8 cellular contexts compared by ENCODE assay signal in genomic region chr5:6377121-6377520, GRCh38.
DNase-seq lines count a peak whose midpoint lies in the region; ATAC-seq and TF ChIP-seq lines count a peak whose summit lies in the region.

No MANE protein-coding gene starts in this region.

- H3K27ac Mint-ChIP-seq in T-helper 1 cell treated with Interleukin-12 subunit alpha and Interleukin-12 subunit beta and Interleukin-4 antibody, amounts not matched to agents 30 μg/mL and 1 μg/mL, for 36 hours = peak overlapping the region; percentile 98

- no peak for DNase-seq in GM06990 (ENCODE audit: extremely low read depth, insufficient read length)
- peak; percentile 9 for DNase-seq in fibroblast of pulmonary artery (ENCODE audit: low read depth)
- no peak for DNase-seq in retinal pigment epithelial cell (ENCODE audit: low read depth)
- no peak for DNase-seq in NCI-H524 (lab: John Stamatoyannopoulos, UW)
- no peak for DNase-seq in NCI-H1436 treated with DMSO at 0.1 percent for 48 hours (lab: John Stamatoyannopoulos, UW)
- no peak for DNase-seq in stimulated activated CD4-positive, alpha-beta T cell treated with anti-CD3 and anti-CD28 coated beads, Interleukin-4, amount 100 ng/mL, for 1 hour

- peak overlapping the region; percentile 95 for H3K4me3 ChIP-seq in GM06990 (replicated peaks; ENCODE audit: low read depth, low read length)
- peak overlapping the region; percentile 98 for H3K4me3 ChIP-seq in fibroblast of pulmonary artery (replicated peaks; ENCODE audit: low read depth, low read length)
- H3K4me3 ChIP-seq in retinal pigment epithelial cell (ENCODE audit: low read length) = peak overlapping the region; percentile 93

- peaks cover 61% of the 10 kb centered on the region for H3K36me3 Mint-ChIP-seq in T-helper 1 cell treated with Interleukin-12 subunit alpha and Interleukin-12 subunit beta and Interleukin-4 antibody, amounts not matched to agents 30 μg/mL and 1 μg/mL, for 36 hours (ENCODE audit: low read depth)

- H3K27me3 Mint-ChIP-seq in T-helper 1 cell treated with Interleukin-12 subunit alpha and Interleukin-12 subunit beta and Interleukin-4 antibody, amounts not matched to agents 30 μg/mL and 1 μg/mL, for 36 hours (ENCODE audit: low read depth) = no peaks in the 10 kb centered on the region

- no peak for ATAC-seq in GM19395 (IDR thresholded peaks at IDR 0.05; ENCODE audit: unreplicated experiment)

- H3K9me3 Mint-ChIP-seq in T-helper 1 cell treated with Interleukin-12 subunit alpha and Interleukin-12 subunit beta and Interleukin-4 antibody, amounts not matched to agents 30 μg/mL and 1 μg/mL, for 36 hours = no peaks in the 10 kb centered on the region

- TF ChIP-seq CTCF in GM06990 (IDR thresholded peaks at IDR 0.05; ENCODE audit: insufficient read depth, low read length, poor library complexity, severe bottlenecking) (no peak), fibroblast of pulmonary artery (IDR thresholded peaks at IDR 0.05; ENCODE audit: low read length, missing control alignments) (no peak), retinal pigment epithelial cell (conservative IDR thresholded peaks at IDR 0.05; ENCODE audit: low read depth, low read length) (no peak)

- H3K4me3 Mint-ChIP-seq in T-helper 1 cell treated with Interleukin-12 subunit alpha and Interleukin-12 subunit beta and Interleukin-4 antibody, amounts not matched to agents 30 μg/mL and 1 μg/mL, for 36 hours = peak overlapping the region; percentile 99

- H3K27me3 ChIP-seq in GM06990 (replicated peaks; ENCODE audit: control insufficient read depth, insufficient read depth, low read length) = no peaks in the 10 kb centered on the region

- H3K36me3 ChIP-seq in GM06990 (ENCODE audit: control insufficient read depth, insufficient read depth, low read length) = peaks cover 16% of the 10 kb centered on the region

- peaks cover 46% of the 10 kb centered on the region for H3K4me1 Mint-ChIP-seq in T-helper 1 cell treated with Interleukin-12 subunit alpha and Interleukin-12 subunit beta and Interleukin-4 antibody, amounts not matched to agents 30 μg/mL and 1 μg/mL, for 36 hours (ENCODE audit: low read depth)
